In the genomic region with DNA sequence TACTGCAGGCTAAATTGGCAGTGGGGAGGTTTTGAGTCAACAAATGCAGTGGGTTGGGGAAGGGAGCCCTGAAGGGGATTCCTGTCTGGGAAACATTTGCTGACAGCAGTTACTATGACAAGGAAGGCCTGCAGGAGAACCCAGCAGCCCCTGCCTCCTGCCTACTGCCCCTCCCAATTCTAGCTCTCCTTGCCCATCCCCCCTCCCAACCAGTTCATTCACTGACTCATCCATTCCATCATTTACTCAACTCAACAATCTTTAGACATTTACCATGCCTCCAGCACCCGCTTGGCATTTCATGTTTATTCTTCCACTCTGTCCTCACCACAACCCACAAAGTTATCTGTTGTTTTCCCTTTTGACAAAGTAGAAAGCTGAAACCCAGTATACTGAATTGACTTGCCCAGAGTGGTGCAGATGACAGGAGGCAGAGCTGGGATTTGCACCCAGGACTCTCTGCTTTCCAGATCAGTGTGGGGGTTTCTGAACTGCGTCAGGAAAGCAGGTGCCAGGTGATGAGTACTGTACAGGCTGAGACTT, we compare ENCODE assay signal across 9 cellular contexts.
DNase-seq lines count a peak whose midpoint lies in the region; ATAC-seq, FAIRE-seq and TF ChIP-seq lines count a peak whose summit lies in the region.
"Had no signal": no experiment of that assay in that cellular context is flagged by ENCODE, and none has a peak within 500 bp of the region (broad histone marks: within the 10 kb centered on the region; RNA-seq: fewer than 3 reads in every experiment).

No MANE protein-coding gene starts in this region.

- in situ Hi-C loops in KBM-7 (cut with MboI; ENCODE audit: low pct_unique_long_range_greater_than_20kb, low sequenced_read_pairs) = no loop called here

- peak overlapping the region; percentile 46 for H3K4me2 ChIP-seq in keratinocyte (ENCODE audit: control insufficient read depth, extremely low read depth, insufficient read depth, low read depth, low read length)

- DNase-seq in AG08395 (ENCODE audit: low spot score) (peak; percentile 77), KBM-7 (peak; percentile 63), keratinocyte (ENCODE audit: low read depth, low spot score) (peak; percentile 56), middle frontal gyrus (ENCODE audit: extremely low spot score, low spot score) (no peak), GM10266 (ENCODE audit: extremely low spot score) (no peak)
- DNase-seq in activated T-cell treated with anti-CD3 and anti-CD28 coated beads, Interleukin-2, amount 50 U/mL, for 48 hours = peak; percentile 60 to 67
- DNase-seq: Karpas-422 had no signal

- ATAC-seq in HG03175 (IDR thresholded peaks at IDR 0.05; ENCODE audit: unreplicated experiment) (no peak), HG03159 (IDR thresholded peaks at IDR 0.05; ENCODE audit: unreplicated experiment) (no peak)

- no peak overlapping the region for H3K9ac ChIP-seq in keratinocyte (ENCODE audit: control insufficient read depth, extremely low read depth, insufficient read depth, low read length)

- H4K20me1 ChIP-seq in keratinocyte (ENCODE audit: control insufficient read depth, extremely low read depth, insufficient read depth, low read length) = no peaks in the 10 kb centered on the region

- H2AFZ ChIP-seq in keratinocyte (ENCODE audit: control insufficient read depth, low read length) = no peak overlapping the region

- H3K27ac ChIP-seq in keratinocyte (ENCODE audit: control insufficient read depth, insufficient read depth, low read length) = no peak overlapping the region

- H3K4me3 ChIP-seq in keratinocyte (ENCODE audit: control insufficient read depth in 2 of 3, extremely low read depth in 1 of 3, insufficient read depth in 2 of 3, low read depth in 1 of 3, low read length in 3 of 3) = no peak overlapping the region

- H3K27me3 ChIP-seq in keratinocyte (ENCODE audit: control insufficient read depth, extremely low read depth, insufficient read depth, low read length) = peaks cover 3% of the 10 kb centered on the region

- peaks cover 13% of the 10 kb centered on the region for H3K4me1 ChIP-seq in keratinocyte (ENCODE audit: control insufficient read depth, extremely low read depth, insufficient read depth, low read length)

- no peaks in the 10 kb centered on the region for H3K9me3 ChIP-seq in keratinocyte (ENCODE audit: control insufficient read depth, low read depth, low read length)

- H3K36me3 ChIP-seq in keratinocyte (ENCODE audit: control insufficient read depth in 2 of 2, extremely low read depth in 1 of 2, insufficient read depth in 2 of 2, low read length in 2 of 2) = no peaks in the 10 kb centered on the region

- peak; percentile 86 for FAIRE-seq in keratinocyte (lab: Jason Lieb, UNC)

- TF ChIP-seq CTCF in keratinocyte (optimal IDR thresholded peaks at IDR 0.05 in 1 of 3, IDR thresholded peaks at IDR 0.05 in 1 of 3, conservative IDR thresholded peaks at IDR 0.05 in 1 of 3; ENCODE audit: extremely low read depth in 1 of 3, insufficient read depth in 2 of 3, low read length in 3 of 3) = no peak
- TF ChIP-seq CTCF in GM10266 (IDR thresholded peaks at IDR 0.05; ENCODE audit: control insufficient read depth, insufficient read depth, low read depth, missing control alignments) = no peak

- dilution Hi-C loops in keratinocyte (cut with MboI; ENCODE audit: extremely low pct_ligation_motif_present, low sequenced_read_pairs) = no loop called here

- no peaks in the 10 kb centered on the region for H3K9me1 ChIP-seq in keratinocyte (ENCODE audit: control insufficient read depth, extremely low read depth, insufficient read depth, low read length)

- no peaks in the 10 kb centered on the region for H3K79me2 ChIP-seq in keratinocyte (ENCODE audit: control insufficient read depth, insufficient read depth, low read length)

Comparison
In these comparisons a context has a peak if more than half of its experiments do, and no peak if none do; other contexts are left out.
1. DNase-seq: peak in AG08395 (single experiment), KBM-7 (single experiment), activated T-cell treated with anti-CD3 and anti-CD28 coated beads, Interleukin-2, amount 50 U/mL, for 48 hours (2 of 2) and keratinocyte (single experiment); none in middle frontal gyrus (single experiment) and GM10266 (single experiment).